Comparison of ENCODE assay signal across 8 cellular contexts in the genomic region with DNA sequence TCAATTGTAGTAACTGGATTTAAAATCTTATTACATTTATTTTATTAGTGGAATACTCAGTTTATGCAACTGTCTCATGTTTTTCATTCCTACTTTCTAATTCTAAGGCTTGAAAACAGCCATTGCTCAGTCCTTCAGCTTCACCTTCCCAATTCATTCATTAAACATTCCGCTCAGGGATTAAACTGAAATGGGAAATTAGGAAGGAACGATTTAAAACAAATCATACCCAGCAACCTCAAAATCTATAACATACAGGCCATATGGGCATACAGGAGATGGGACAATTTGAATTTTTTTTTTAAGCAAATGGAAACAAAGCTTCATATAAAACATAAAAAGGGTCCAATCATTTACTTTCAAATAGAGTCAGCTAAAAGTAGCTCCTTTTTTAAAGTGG. TPM values are rescaled to one million over a fixed set of nuclear protein-coding genes. Genes with fewer than 3 reads are reported as not detected.
DNase-seq lines count a peak whose midpoint lies in the region; ATAC-seq, FAIRE-seq and TF ChIP-seq lines count a peak whose summit lies in the region.
"Not testable (repeated sequence)": the region's sequence is repeated elsewhere in the genome, so short reads cannot be mapped to it uniquely, and the experiment has no call there.

No MANE protein-coding gene starts in this region.

- TF ChIP-seq RAD21 in HepG2 (CRISPR knock-in tag; IDR thresholded peaks at IDR 0.05): not testable (repeated sequence)

- ATAC-seq in HepG2: not testable (repeated sequence)

- H3K9me3 ChIP-seq in Caco-2; adipocyte (ENCODE audit: control insufficient read depth, low read length); HepG2 (ENCODE audit: low read length); thymus (ENCODE audit: control insufficient read depth): not testable (repeated sequence)

- H3K9ac ChIP-seq in adipocyte (ENCODE audit: low read length): peak overlapping the region; percentile 95
- H3K9ac ChIP-seq in HepG2 (ENCODE audit: insufficient read depth, low read depth, low read length): peak overlapping the region; percentile 89

- peak overlapping the region; percentile 76 for H3K4me2 ChIP-seq in HepG2 (ENCODE audit: low read depth, low read length)

- peaks cover 15% of the 10 kb centered on the region for H3K36me3 Mint-ChIP-seq in Caco-2 (ENCODE audit: insufficient read depth, unreplicated experiment)
- peaks cover 42% of the 10 kb centered on the region for H3K36me3 Mint-ChIP-seq in T-helper 2 cell treated with Interferon-gamma antibody and Interleukin-4, amounts not matched to agents 5 μg/mL and 100 μg/mL, for 36 hours (ENCODE audit: low read depth)
- H3K36me3 Mint-ChIP-seq in osteocyte (ENCODE audit: unreplicated experiment): not testable (repeated sequence)

- H3K27me3 ChIP-seq in Caco-2 (replicated peaks; ENCODE audit: control insufficient read depth, insufficient read depth, low read length); adipocyte (replicated peaks; ENCODE audit: control insufficient read depth, insufficient read depth, low read length); HepG2 (ENCODE audit: control insufficient read depth in 1 of 2, insufficient read depth in 2 of 2, low read length in 2 of 2); thymus (ENCODE audit: control insufficient read depth, insufficient read depth): not testable (repeated sequence)

- TF ChIP-seq EP300 in HepG2 (IDR thresholded peaks at IDR 0.05; ENCODE audit: low read depth in 2 of 2, low read length in 2 of 2); HepG2 (CRISPR knock-in tag; IDR thresholded peaks at IDR 0.05; ENCODE audit: borderline replicate concordance): not testable (repeated sequence)

- H3K27me3 Mint-ChIP-seq in Caco-2 (ENCODE audit: insufficient read depth, unreplicated experiment); T-helper 2 cell treated with Interferon-gamma antibody and Interleukin-4, amounts not matched to agents 5 μg/mL and 100 μg/mL, for 36 hours (ENCODE audit: low read depth); osteocyte (ENCODE audit: unreplicated experiment): not testable (repeated sequence)

- H3K79me2 ChIP-seq in HepG2 (ENCODE audit: insufficient read depth, low read length): peaks cover 81% of the 10 kb centered on the region

- H3K4me3 Mint-ChIP-seq in Caco-2 (ENCODE audit: unreplicated experiment): peak overlapping the region; percentile 87
- H3K4me3 Mint-ChIP-seq in T-helper 2 cell treated with Interferon-gamma antibody and Interleukin-4, amounts not matched to agents 5 μg/mL and 100 μg/mL, for 36 hours: peak overlapping the region; percentile 94
- peak overlapping the region; percentile 88 for H3K4me3 Mint-ChIP-seq in osteocyte (ENCODE audit: unreplicated experiment)

- not testable (repeated sequence) for TF ChIP-seq CTCF in Caco-2 (IDR thresholded peaks at IDR 0.05; ENCODE audit: insufficient read depth in 1 of 2, low read depth in 1 of 2, low read length in 1 of 2, severe bottlenecking in 1 of 2, unreplicated experiment in 1 of 2); HepG2 (CRISPR knock-in tag; IDR thresholded peaks at IDR 0.05); osteocyte (IDR thresholded peaks at IDR 0.05)

- DNase-seq in Caco-2; Jurkat, Clone E6-1 (ENCODE audit: low read depth, low spot score); T-helper 2 cell treated with Interferon-gamma antibody and Interleukin-4, amounts not matched to agents 5 μg/mL and 100 μg/mL, for 36 hours (ENCODE audit: low spot score); adipocyte (ENCODE audit: low read depth); epithelial cell of prostate (ENCODE audit: low read depth, low spot score); HepG2 (ENCODE audit: low spot score); osteocyte (ENCODE audit: extremely low spot score, unreplicated experiment): not testable (repeated sequence)

- not testable (repeated sequence) for H3K36me3 ChIP-seq in Caco-2 (ENCODE audit: control insufficient read depth, insufficient read depth, low read length); adipocyte (ENCODE audit: control insufficient read depth, insufficient read depth, low read length, severe bottlenecking); HepG2 (replicated peaks in 1 of 2; ENCODE audit: control insufficient read depth in 1 of 2, insufficient read depth in 2 of 2, low read length in 2 of 2); thymus (ENCODE audit: control insufficient read depth, insufficient read depth)

- H3K4me1 Mint-ChIP-seq in Caco-2 (ENCODE audit: low read depth, unreplicated experiment) (peaks cover 42% of the 10 kb centered on the region), osteocyte (ENCODE audit: unreplicated experiment) (peaks cover 64% of the 10 kb centered on the region)
- H3K4me1 Mint-ChIP-seq in T-helper 2 cell treated with Interferon-gamma antibody and Interleukin-4, amounts not matched to agents 5 μg/mL and 100 μg/mL, for 36 hours (ENCODE audit: low read depth): peaks cover 48% of the 10 kb centered on the region

- H3K27ac ChIP-seq in epithelial cell of prostate (peak overlapping the region; percentile 94), HepG2 (ENCODE audit: extremely low read length, insufficient read depth, low read length) (peak overlapping the region; percentile 29), thymus (ENCODE audit: low read depth) (peak overlapping the region; percentile 42)

- not testable (repeated sequence) for FAIRE-seq in HepG2 (lab: Jason Lieb, UNC)

- peaks cover 38% of the 10 kb centered on the region for H3K4me1 ChIP-seq in Caco-2
- H3K4me1 ChIP-seq in adipocyte (ENCODE audit: control insufficient read depth, insufficient read depth, low read length): peaks cover 27% of the 10 kb centered on the region
- H3K4me1 ChIP-seq in HepG2 (ENCODE audit: insufficient read depth, low read length): peaks cover 53% of the 10 kb centered on the region
- not testable (repeated sequence) for H3K4me1 ChIP-seq in thymus (ENCODE audit: control insufficient read depth, insufficient read depth, low read length)

- H3K27ac Mint-ChIP-seq in Caco-2 (ENCODE audit: unreplicated experiment) (peak overlapping the region; percentile 80), osteocyte (ENCODE audit: unreplicated experiment) (peak overlapping the region; percentile 99)
- peak overlapping the region; percentile 95 for H3K27ac Mint-ChIP-seq in T-helper 2 cell treated with Interferon-gamma antibody and Interleukin-4, amounts not matched to agents 5 μg/mL and 100 μg/mL, for 36 hours

- not testable (repeated sequence) for H3K4me3 ChIP-seq in Caco-2 (ENCODE audit: low read depth, low read length)
- H3K4me3 ChIP-seq in Jurkat, Clone E6-1 (ENCODE audit: low read length): peak overlapping the region; percentile 43
- H3K4me3 ChIP-seq in adipocyte (ENCODE audit: low read length) (peak overlapping the region; percentile 91), HepG2 (replicated peaks in 1 of 3; ENCODE audit: insufficient read depth in 1 of 3, low read depth in 2 of 3, low read length in 3 of 3) (peak overlapping the region; percentile 36 to 57 (median 47); a peak in 5 of 6 replicates), thymus (ENCODE audit: low read length) (peak overlapping the region; percentile 9)

- intact Hi-C loops in Caco-2 (cut with micrococcal nuclease; ENCODE audit: unreplicated experiment): loop anchor here (5.0 kb wide), 2 partner anchors 197 to 327 kb away; no protein-coding TSS in a partner anchor
- intact Hi-C loops in HepG2 (cut with micrococcal nuclease; ENCODE audit: unreplicated experiment): not testable (repeated sequence)

- POLR2A ChIA-PET in Caco-2 (lab: Charles Lee): interaction anchor here (0.6 kb wide), 1 partner anchor 256 kb away, joined by 3 read pairs; no protein-coding TSS in a partner anchor
- POLR2A ChIA-PET in HepG2 (lab: Yijun Ruan, JAX): interaction anchor here (0.7 to 9.2 kb wide), 3 partner anchors 9 to 240 kb away, joined by 3 to 164 read pairs (median 3); no protein-coding TSS in a partner anchor

- CTCF ChIA-PET in Caco-2 (lab: Charles Lee); HepG2 (lab: Yijun Ruan, JAX; ENCODE audit: low intra/inter-chr PET ratio, low total read pairs): not testable (repeated sequence)

- WGBS in HepG2 (ENCODE audit: low lambda C conversion rate): 48% methylated on average over 2 of the region's 2 CpGs
- 52% methylated on average over 2 of the region's 2 CpGs for WGBS in thymus

- not testable (repeated sequence) for H4K20me1 ChIP-seq in HepG2 (ENCODE audit: insufficient read depth, low read length)

- H2AFZ ChIP-seq in HepG2 (ENCODE audit: low read length): not testable (repeated sequence)

- not testable (repeated sequence) for H3K9me3 Mint-ChIP-seq in Caco-2 (ENCODE audit: unreplicated experiment); T-helper 2 cell treated with Interferon-gamma antibody and Interleukin-4, amounts not matched to agents 5 μg/mL and 100 μg/mL, for 36 hours; osteocyte (ENCODE audit: unreplicated experiment)

- not testable (repeated sequence) for TF ChIP-seq POLR2A in HepG2 (IDR thresholded peaks at IDR 0.05; ENCODE audit: insufficient read depth in 1 of 2, low read depth in 2 of 2, low read length in 2 of 2)

- in situ Hi-C loops in HepG2 (cut with HindIII; ENCODE audit: extremely low pct_ligation_motif_present, low pct_unique_long_range_greater_than_20kb): not testable (repeated sequence)

- not testable (repeated sequence) for BruUV-seq in Caco-2 (replicated peaks; lab: Mats Ljungman, UMichigan); HepG2 (replicated peaks; lab: Mats Ljungman, UMichigan)

RNA-seq across cellular contexts. Expression of a gene that starts 3.5 kb away (rescaled TPM):
- 65.5 and 73.2 TPM in 2 replicates for total RNA-seq in Caco-2 (2022)
- polyA plus RNA-seq in Jurkat, Clone E6-1 (2012; ENCODE audit: insufficient read depth, insufficient read length): 20.9 TPM
- total RNA-seq in HepG2 (2016; rRNA removed; fragmentation: Illumina TruSeq; extraction: Trizol): 29.8 and 65.0 TPM in 2 replicates
- total RNA-seq in HepG2 (2016; cell fraction: cytosol; rRNA removed; fragmentation: Illumina TruSeq; extraction: Trizol; ENCODE audit: low read depth): 3.8 and 3.9 TPM in 2 replicates
- total RNA-seq in HepG2 (2016; cell fraction: insoluble cytoplasmic fraction; rRNA removed; fragmentation: Illumina TruSeq; extraction: Trizol): 30.1 and 52.5 TPM in 2 replicates
- 17.5 and 18.9 TPM in 2 replicates for total RNA-seq in HepG2 (2016; cell fraction: membrane; rRNA removed; fragmentation: Illumina TruSeq; extraction: Trizol)
- total RNA-seq in HepG2 (2016; cell fraction: nucleus; rRNA removed; fragmentation: Illumina TruSeq; extraction: Trizol): 46.4 and 49.3 TPM in 2 replicates
- polyA plus RNA-seq in HepG2 (2011; rRNA removed): 22.3 and 23.7 TPM in 2 replicates
- polyA plus RNA-seq in HepG2 (2011; cell fraction: cytosol; rRNA removed): 16.1 and 20.6 TPM in 2 replicates
- polyA plus RNA-seq in HepG2 (2011; cell fraction: nucleus; rRNA removed): 28.1 and 34.2 TPM in 2 replicates
- polyA plus RNA-seq in HepG2 (2012): 30.6 and 41.2 TPM in 2 replicates
- 0.85 and 1.1 TPM in 2 replicates for polyA plus RNA-seq in HepG2 (2016; cell fraction: cytosol; fragmentation: Illumina TruSeq; extraction: Trizol; ENCODE audit: low read depth)
- polyA plus RNA-seq in HepG2 (2016; cell fraction: insoluble cytoplasmic fraction; fragmentation: Illumina TruSeq; extraction: Trizol; ENCODE audit: low read depth): 50.4 and 54.5 TPM in 2 replicates
- polyA plus RNA-seq in HepG2 (2016; cell fraction: membrane; fragmentation: Illumina TruSeq; extraction: Trizol; ENCODE audit: low read depth): 5.7 and 6.3 TPM in 2 replicates
- polyA plus RNA-seq in HepG2 (2016; cell fraction: nucleus; fragmentation: Illumina TruSeq; extraction: Trizol; ENCODE audit: insufficient read depth, low read depth): 66.7 and 71.5 TPM in 2 replicates
- 13.5 and 82.3 TPM in 2 replicates for polyA minus RNA-seq in HepG2 (2011; rRNA and poly(A)+ RNA removed; ENCODE audit: low replicate concordance)
- 62.7 and 65.9 TPM in 2 replicates for polyA minus RNA-seq in HepG2 (2011; cell fraction: cytosol; rRNA and poly(A)+ RNA removed)
- 63.2 and 86.3 TPM in 2 replicates for polyA minus RNA-seq in HepG2 (2011; cell fraction: nucleus; rRNA and poly(A)+ RNA removed)
- 44.3 and 47.2 TPM in 2 replicates for total RNA-seq in osteocyte
- 26.5 TPM for polyA plus RNA-seq in thymus

Comparison
In these comparisons a context has a peak if more than half of its experiments do, and no peak if none do; other contexts are left out.
1. H3K27ac ChIP-seq: peak in every context shown above with its lines; median percentile 94 in epithelial cell of prostate; 42 in thymus; 29 in HepG2.